In genomic region chr20:24781061-24781980, GRCh38 we compare ENCODE assay signal across 9 cellular contexts.
DNase-seq lines count a peak whose midpoint lies in the region; ATAC-seq, FAIRE-seq and TF ChIP-seq lines count a peak whose summit lies in the region.
"Had no signal": no experiment of that assay in that cellular context is flagged by ENCODE, and none has a peak within 500 bp of the region (broad histone marks: within the 10 kb centered on the region; RNA-seq: fewer than 3 reads in every experiment).

No MANE protein-coding gene starts in this region.

- H3K4me2 ChIP-seq in BLaER1 treated with 17β-estradiol and CSF1 and Interleukin-3, amounts not matched to agents 10 nM and 100 nM = peak overlapping the region in 9 of 11 experiments; percentile 35 to 94 (median 85); a peak in 17 of 22 replicates
- H3K4me2 ChIP-seq in H9 (ENCODE audit: insufficient read depth, insufficient read length, low read length) = no peak overlapping the region

- no peak overlapping the region for H2BK20ac ChIP-seq in H9 (ENCODE audit: low read depth, low read length, poor library complexity, severe bottlenecking)

- H3K14ac ChIP-seq in H9 (ENCODE audit: insufficient read depth, low read length) = no peak overlapping the region

- H3K27me3 Mint-ChIP-seq in H9 (ENCODE audit: low read depth) = peaks cover 2% of the 10 kb centered on the region; the same call in 1 of the 2 replicates

- H3K36me3 Mint-ChIP-seq in H9 (ENCODE audit: insufficient read depth in 1 of 3, low read depth in 3 of 3) = no peaks in the 10 kb centered on the region

- TF ChIP-seq CTCF in H9 (conservative IDR thresholded peaks at IDR 0.05) (peak; percentile 66), omental fat pad (IDR thresholded peaks at IDR 0.05) (no peak)

- peaks cover 0 to 8% (median 2%) of the 10 kb centered on the region in 11 experiments; a peak in 6 of 22 replicates for H3K9me3 ChIP-seq in BLaER1 treated with 17β-estradiol and CSF1 and Interleukin-3, amounts not matched to agents 10 nM and 100 nM (replicated peaks in 1 of 11)
- H3K9me3 ChIP-seq in H9 (ENCODE audit: control insufficient read depth, low read depth, low read length) = no peaks in the 10 kb centered on the region

- ATAC-seq in omental fat pad (ENCODE audit: low FRiP score) = no peak
- no peak for ATAC-seq in HG03025 (IDR thresholded peaks at IDR 0.05; ENCODE audit: low FRiP score, unreplicated experiment)
- no peak for ATAC-seq in GM21526 (IDR thresholded peaks at IDR 0.05; ENCODE audit: low FRiP score, unreplicated experiment)

- no CpG with 5 or more reads among the region's 13 CpGs for WGBS in H9 (ENCODE audit: extremely low coverage, insufficient read length, low lambda C conversion rate)

- H4K5ac ChIP-seq in H9 (ENCODE audit: insufficient read length, low read depth, low read length) = no peak overlapping the region

- H3K9me3 Mint-ChIP-seq in H9 = peaks cover 0 to 3% of the 10 kb centered on the region in 2 experiments; a peak in 1 of 5 replicates
- H3K9me3 Mint-ChIP-seq: stimulated activated naive CD8-positive, alpha-beta T cell treated with anti-CD3 and anti-CD28 coated beads, Interleukin-15, Interleukin-2, amounts not matched to agents 100 ng/mL and 50 ng/mL, for 24 hours had no signal

- no peak overlapping the region for H3K56ac ChIP-seq in H9 (ENCODE audit: insufficient read length, low read depth, low read length)

- DNase-seq in H9 (peak; percentile 54), SK-N-DZ (ENCODE audit: low spot score) (peak; percentile 65), frontal cortex (ENCODE audit: low spot score in 2 of 2) (peak; percentile 24 to 55), renal cortical epithelial cell (ENCODE audit: low read depth) (peak; percentile 31), omental fat pad (ENCODE audit: low spot score) (no peak)

- H3K9ac ChIP-seq in BLaER1 treated with 17β-estradiol and CSF1 and Interleukin-3, amounts not matched to agents 10 nM and 100 nM = 0 out of 22 replicates have a peak overlapping the region, but pooled peaks of 2 of the 11 experiments have one; percentile 10 to 19
- H3K9ac ChIP-seq in H9 (ENCODE audit: extremely low read depth, insufficient read length, low read length) = no peak overlapping the region

- no peak overlapping the region for H3K4me3 Mint-ChIP-seq in H9
- H3K4me3 Mint-ChIP-seq: stimulated activated naive CD8-positive, alpha-beta T cell treated with anti-CD3 and anti-CD28 coated beads, Interleukin-15, Interleukin-2, amounts not matched to agents 100 ng/mL and 50 ng/mL, for 24 hours had no signal

- peaks cover 6 to 7% of the 10 kb centered on the region in 2 experiments; a peak in 3 of 4 replicates for H3K4me1 Mint-ChIP-seq in H9

- H2BK15ac ChIP-seq in H9 (ENCODE audit: low read depth, low read length) = no peak overlapping the region

- no peaks in the 10 kb centered on the region for H3K79me2 ChIP-seq in H9 (ENCODE audit: insufficient read depth, low read length)

- H3K79me1 ChIP-seq in H9 (ENCODE audit: insufficient read depth, low read depth, low read length, poor library complexity, severe bottlenecking) = no peaks in the 10 kb centered on the region

- H3K4me3 ChIP-seq in BLaER1 treated with 17β-estradiol and CSF1 and Interleukin-3, amounts not matched to agents 10 nM and 100 nM = no peak overlapping the region

- no peak overlapping the region for H3K4ac ChIP-seq in H9 (ENCODE audit: low read depth, low read length)

- no peak overlapping the region for H4K8ac ChIP-seq in H9 (replicated peaks; ENCODE audit: insufficient read length, low read depth, low read length)

- no peak for FAIRE-seq in frontal cortex (lab: Jason Lieb, UNC)

- no peaks in the 10 kb centered on the region for H3K23me2 ChIP-seq in H9 (ENCODE audit: insufficient read length, low read depth, low read length, poor library complexity, severe bottlenecking)

- no peak overlapping the region for H2AK5ac ChIP-seq in H9 (ENCODE audit: insufficient read length, low read length)

- H3T11ph ChIP-seq in H9 (ENCODE audit: low read length) = no peak overlapping the region

- no peak overlapping the region for H3K23ac ChIP-seq in H9 (ENCODE audit: insufficient read length, low read depth, low read length)

- no peak overlapping the region for H2AFZ ChIP-seq in H9 (ENCODE audit: low read length)

- H3K27ac ChIP-seq in BLaER1 treated with 17β-estradiol and CSF1 and Interleukin-3, amounts not matched to agents 10 nM and 100 nM = peak overlapping the region in 2 of 11 experiments; percentile 0 to 13; a peak in 1 of 22 replicates
- H3K27ac ChIP-seq in H9 (ENCODE audit: insufficient read length, low read depth, low read length) = no peak overlapping the region

- H2BK12ac ChIP-seq in H9 (ENCODE audit: insufficient read length, low read depth, low read length) = no peak overlapping the region

- H3K27ac Mint-ChIP-seq in H9 = no peak overlapping the region
- H3K27ac Mint-ChIP-seq: stimulated activated naive CD8-positive, alpha-beta T cell treated with anti-CD3 and anti-CD28 coated beads, Interleukin-15, Interleukin-2, amounts not matched to agents 100 ng/mL and 50 ng/mL, for 24 hours had no signal

- no peak overlapping the region for H2BK5ac ChIP-seq in H9 (ENCODE audit: insufficient read length, low read length)

- no peaks in the 10 kb centered on the region for H4K20me1 ChIP-seq in BLaER1 treated with 17β-estradiol and CSF1 and Interleukin-3, amounts not matched to agents 10 nM and 100 nM
- H4K20me1 ChIP-seq in H9 (ENCODE audit: control insufficient read depth, insufficient read depth, insufficient read length) = no peaks in the 10 kb centered on the region

- no peak overlapping the region for H4K91ac ChIP-seq in H9 (ENCODE audit: insufficient read length, low read depth, low read length)

- no peak overlapping the region for H2BK120ac ChIP-seq in H9 (ENCODE audit: low read depth, low read length, poor library complexity, severe bottlenecking)

- no peak overlapping the region for H3K18ac ChIP-seq in H9 (ENCODE audit: insufficient read length, low read depth, low read length)

- H3K4me1 ChIP-seq in BLaER1 treated with 17β-estradiol and CSF1 and Interleukin-3, amounts not matched to agents 10 nM and 100 nM = peaks cover 40 to 89% (median 85%) of the 10 kb centered on the region in 10 experiments
- no peaks in the 10 kb centered on the region for H3K4me1 ChIP-seq in H9 (ENCODE audit: insufficient read depth, low read length)

- H3K27me3 ChIP-seq in BLaER1 treated with 17β-estradiol and CSF1 and Interleukin-3, amounts not matched to agents 10 nM and 100 nM = peaks cover 0 to 20% (median 0%) of the 10 kb centered on the region in 11 experiments; a peak in 5 of 22 replicates
- no peaks in the 10 kb centered on the region for H3K27me3 ChIP-seq in H9 (ENCODE audit: insufficient read depth, low read length)

- H3K36me3 ChIP-seq in BLaER1 treated with 17β-estradiol and CSF1 and Interleukin-3, amounts not matched to agents 10 nM and 100 nM = no peaks in the 10 kb centered on the region
